ENCODE assay signal across 8 cellular contexts in genomic region chr3:85576091-85576690, GRCh38.
DNase-seq lines count a peak whose midpoint lies in the region; ATAC-seq and TF ChIP-seq lines count a peak whose summit lies in the region.

No MANE protein-coding gene starts in this region.

- H2BK5ac ChIP-seq in neuronal stem cell (ENCODE audit: low read length), result no peak overlapping the region

- H3K23ac ChIP-seq in neuronal stem cell (ENCODE audit: low read depth, low read length, poor library complexity), result no peak overlapping the region

- no peaks in the 10 kb centered on the region for H3K4me1 Mint-ChIP-seq in activated CD8-positive, alpha-beta memory T cell treated with anti-CD3 and anti-CD28 coated beads, Interleukin-2, amount 10 ng/mL, durations not matched to agents 7 days and 5 days

- no peak overlapping the region for H3K4me3 ChIP-seq in fibroblast of the aortic adventitia (ENCODE audit: low read depth, low read length)
- no peak overlapping the region for H3K4me3 ChIP-seq in neuronal stem cell (ENCODE audit: low read length in 2 of 2)

- no peaks in the 10 kb centered on the region for H3K36me3 ChIP-seq in neuronal stem cell (replicated peaks in 1 of 2; ENCODE audit: control insufficient read depth in 2 of 2, insufficient read depth in 2 of 2, low read length in 2 of 2)

- no peak overlapping the region for H3K9ac ChIP-seq in neuronal stem cell (ENCODE audit: low read depth, low read length, poor library complexity)

- H2AK5ac ChIP-seq in neuronal stem cell (ENCODE audit: low read depth, low read length), result no peak overlapping the region

- no peak overlapping the region for H2BK12ac ChIP-seq in neuronal stem cell (ENCODE audit: low read length)

- H3K79me1 ChIP-seq in neuronal stem cell (ENCODE audit: low read depth, low read length), result no peaks in the 10 kb centered on the region

- H3K27me3 Mint-ChIP-seq in activated CD8-positive, alpha-beta memory T cell treated with anti-CD3 and anti-CD28 coated beads, Interleukin-2, amount 10 ng/mL, durations not matched to agents 7 days and 5 days, result no peaks in the 10 kb centered on the region

- no peaks in the 10 kb centered on the region for H3K9me3 ChIP-seq in neuronal stem cell (replicated peaks in 1 of 2; ENCODE audit: control insufficient read depth in 2 of 2, insufficient read depth in 1 of 2, low read depth in 1 of 2, low read length in 2 of 2)

- no peak overlapping the region for H3K18ac ChIP-seq in neuronal stem cell (ENCODE audit: low read length)

- H2AFZ ChIP-seq in neuronal stem cell (ENCODE audit: low read length), result no peak overlapping the region

- TF ChIP-seq CTCF in C4-2B (conservative IDR thresholded peaks at IDR 0.05) (peak; percentile 84), fibroblast of the aortic adventitia (IDR thresholded peaks at IDR 0.05; ENCODE audit: insufficient read depth, low read length) (peak; percentile 90)

- ATAC-seq in GM18861 (IDR thresholded peaks at IDR 0.05; ENCODE audit: unreplicated experiment), result peak; percentile 94
- ATAC-seq in HG03097 (IDR thresholded peaks at IDR 0.05; ENCODE audit: low FRiP score, unreplicated experiment), result peak; percentile 72
- ATAC-seq in activated CD8-positive, alpha-beta memory T cell treated with anti-CD3 and anti-CD28 coated beads, Interleukin-2, amount 10 ng/mL, durations not matched to agents 7 days and 5 days, result no peak

- no peak overlapping the region for H3K14ac ChIP-seq in neuronal stem cell (ENCODE audit: low read length)

- H2BK15ac ChIP-seq in neuronal stem cell (ENCODE audit: low read length), result no peak overlapping the region

- no peak overlapping the region for H3K4ac ChIP-seq in neuronal stem cell (ENCODE audit: low read length)

- H4K91ac ChIP-seq in neuronal stem cell (ENCODE audit: low read depth, low read length, poor library complexity), result no peak overlapping the region

- H3K4me1 ChIP-seq in neuronal stem cell (ENCODE audit: control insufficient read depth in 2 of 2, insufficient read depth in 1 of 2, low read depth in 1 of 2, low read length in 2 of 2), result no peaks in the 10 kb centered on the region

- CTCF ChIA-PET in activated CD8-positive, alpha-beta memory T cell treated with anti-CD3 and anti-CD28 coated beads, Interleukin-2, amount 10 ng/mL, durations not matched to agents 7 days and 5 days (lab: Charles Lee), result interaction anchor here (0.7 to 1.4 kb wide), 4 partner anchors 10 to 90 kb away, joined by 3 to 5 read pairs (median 4); no protein-coding TSS in a partner anchor

- H3K9me3 Mint-ChIP-seq in activated CD8-positive, alpha-beta memory T cell treated with anti-CD3 and anti-CD28 coated beads, Interleukin-2, amount 10 ng/mL, durations not matched to agents 7 days and 5 days (ENCODE audit: low read depth), result no peaks in the 10 kb centered on the region

- no peak overlapping the region for H3K4me2 ChIP-seq in neuronal stem cell (ENCODE audit: insufficient read depth, low read length, poor library complexity, severe bottlenecking)

- no peak overlapping the region for H3K4me3 Mint-ChIP-seq in activated CD8-positive, alpha-beta memory T cell treated with anti-CD3 and anti-CD28 coated beads, Interleukin-2, amount 10 ng/mL, durations not matched to agents 7 days and 5 days

- H4K8ac ChIP-seq in neuronal stem cell (ENCODE audit: low read depth, low read length), result no peak overlapping the region

- DNase-seq in NCI-H345 (lab: John Stamatoyannopoulos, UW), result peak; percentile 44
- DNase-seq in activated CD8-positive, alpha-beta memory T cell treated with anti-CD3 and anti-CD28 coated beads, Interleukin-2, amount 10 ng/mL, durations not matched to agents 7 days and 5 days, result peak; percentile 64
- DNase-seq in fibroblast of the aortic adventitia (ENCODE audit: low read depth), result peak; percentile 49
- peak; percentile 48 for DNase-seq in neuronal stem cell (ENCODE audit: low spot score)
- no peak for DNase-seq in NCI-H1694 treated with DMSO at 0.1 percent for 48 hours (lab: John Stamatoyannopoulos, UW)

- H3K27me3 ChIP-seq in neuronal stem cell (ENCODE audit: control insufficient read depth in 3 of 3, insufficient read depth in 3 of 3, low read depth in 1 of 3, low read length in 3 of 3), result no peaks in the 10 kb centered on the region

- H3K27ac ChIP-seq in C4-2B (no peak overlapping the region), neuronal stem cell (replicated peaks; ENCODE audit: low read length) (no peak overlapping the region)

- WGBS in neuronal stem cell (ENCODE audit: extremely low coverage in 2 of 2, insufficient read length in 2 of 2, insufficient replicate concordance in 1 of 2), 2 donors, result no CpG with 5 or more reads among the region's 4 CpGs

- H2BK120ac ChIP-seq in neuronal stem cell (ENCODE audit: low read depth, low read length), result no peak overlapping the region

- H3K27ac Mint-ChIP-seq in activated CD8-positive, alpha-beta memory T cell treated with anti-CD3 and anti-CD28 coated beads, Interleukin-2, amount 10 ng/mL, durations not matched to agents 7 days and 5 days, result no peak overlapping the region

- no peaks in the 10 kb centered on the region for H3K36me3 Mint-ChIP-seq in activated CD8-positive, alpha-beta memory T cell treated with anti-CD3 and anti-CD28 coated beads, Interleukin-2, amount 10 ng/mL, durations not matched to agents 7 days and 5 days
